Comparison of ENCODE assay signal across 21 cellular contexts in genomic region chr15:30973379-30973778, GRCh38.
"Had no signal": no experiment of that assay in that cellular context is flagged by ENCODE, and none has a peak within 500 bp of the region (broad histone marks: within the 10 kb centered on the region; RNA-seq: fewer than 3 reads in every experiment).

No MANE protein-coding gene starts in this region.

- H3K9me3 Mint-ChIP-seq: activated naive CD4-positive, alpha-beta T cell treated with anti-CD3 and anti-CD28 coated beads, Interleukin-2, amount 50 U/mL, for 24 hours; natural killer cell; stimulated activated naive CD8-positive, alpha-beta T cell treated with anti-CD3 and anti-CD28 coated beads, Interleukin-15, Interleukin-2, amounts not matched to agents 100 ng/mL and 50 ng/mL, for 24 hours; T-cell; T-helper 2 cell treated with Interferon-gamma antibody and Interleukin-4, amounts not matched to agents 5 μg/mL and 100 μg/mL, for 36 hours had no signal

- H3K27ac Mint-ChIP-seq: activated naive CD4-positive, alpha-beta T cell treated with anti-CD3 and anti-CD28 coated beads, Interleukin-2, amount 50 U/mL, for 24 hours; stimulated activated naive CD8-positive, alpha-beta T cell treated with anti-CD3 and anti-CD28 coated beads, Interleukin-15, Interleukin-2, amounts not matched to agents 100 ng/mL and 50 ng/mL, for 24 hours; T-cell; T-helper 2 cell treated with Interferon-gamma antibody and Interleukin-4, amounts not matched to agents 5 μg/mL and 100 μg/mL, for 36 hours had no signal

- H3K36me3 Mint-ChIP-seq: natural killer cell had no signal

- ATAC-seq: left lobe of liver, lower lobe of right lung, natural killer cell, pancreas, right lobe of liver, T-cell had no signal

- H3K4me3 Mint-ChIP-seq: activated naive CD4-positive, alpha-beta T cell treated with anti-CD3 and anti-CD28 coated beads, Interleukin-2, amount 50 U/mL, for 24 hours; natural killer cell; stimulated activated naive CD8-positive, alpha-beta T cell treated with anti-CD3 and anti-CD28 coated beads, Interleukin-15, Interleukin-2, amounts not matched to agents 100 ng/mL and 50 ng/mL, for 24 hours; T-cell; T-helper 2 cell treated with Interferon-gamma antibody and Interleukin-4, amounts not matched to agents 5 μg/mL and 100 μg/mL, for 36 hours had no signal

- H3K27me3 Mint-ChIP-seq: activated naive CD4-positive, alpha-beta T cell treated with anti-CD3 and anti-CD28 coated beads, Interleukin-2, amount 50 U/mL, for 24 hours; stimulated activated naive CD8-positive, alpha-beta T cell treated with anti-CD3 and anti-CD28 coated beads, Interleukin-15, Interleukin-2, amounts not matched to agents 100 ng/mL and 50 ng/mL, for 24 hours; T-cell had no signal

- H3K27ac ChIP-seq: adrenal gland, lower lobe of right lung, pancreas, right lobe of liver, suprapubic skin, transverse colon, VCaP had no signal

- DNase-seq: activated CD4-positive, alpha-beta T cell treated with anti-CD3 and anti-CD28 coated beads, Interleukin-2, amount 50 U/mL, for 1 hour; activated CD4-positive, CD25-positive, alpha-beta regulatory T cell treated with anti-CD3 and anti-CD28 coated beads, Interleukin-2, amount 50 U/mL, for 72 hours; activated gamma-delta T cell treated with Interleukin-2 at 50 U/mL for 16 hours; activated T-cell treated with anti-CD3 and anti-CD28 coated beads, Interleukin-2, amount 50 U/mL, for 1 hour; adrenal gland; cerebellar nuclear complex; cortex of kidney; kidney; lower lobe of right lung; natural killer cell; pancreas; right lobe of liver; stimulated activated CD4-positive, alpha-beta T cell treated with anti-CD3 and anti-CD28 coated beads, Interleukin-1b, Interleukin-23, amount 100 ng/mL, for 48 hours; T-cell; transverse colon had no signal
